ENCODE assay signal across 12 cellular contexts in genomic region chr9:127183814-127184582, GRCh38.
A peak's percentile ranks its signal among the peaks of the same experiment; 100 is the strongest.
DNase-seq lines count a peak whose midpoint lies in the region; ATAC-seq and TF ChIP-seq lines count a peak whose summit lies in the region.
"Had no signal": no experiment of that assay in that cellular context is flagged by ENCODE, and none has a peak within 500 bp of the region (broad histone marks: within the 10 kb centered on the region; RNA-seq: fewer than 3 reads in every experiment).

No MANE protein-coding gene starts in this region.

- no peak for TF ChIP-seq CTCF in fibroblast of the aortic adventitia (IDR thresholded peaks at IDR 0.05; ENCODE audit: insufficient read depth, low read length)

- H3K4me3 ChIP-seq in fibroblast of the aortic adventitia (ENCODE audit: low read depth, low read length) (no peak overlapping the region), skeletal muscle tissue (ENCODE audit: low read length in 3 of 3) (no peak overlapping the region)

- H3K36me3 ChIP-seq in skeletal muscle tissue (ENCODE audit: control insufficient read depth in 3 of 3, insufficient read depth in 3 of 3, low read length in 3 of 3): no peaks in the 10 kb centered on the region

- peaks cover 46 to 51% (median 50%) of the 10 kb centered on the region in 3 donors for H3K4me1 ChIP-seq in skeletal muscle tissue (ENCODE audit: control insufficient read depth in 3 of 3, insufficient read depth in 3 of 3, low read length in 3 of 3)

- DNase-seq in fibroblast of the aortic adventitia (ENCODE audit: low read depth) (peak; percentile 71), NCI-H2029 treated with DMSO at 0.1 percent for 48 hours (lab: John Stamatoyannopoulos, UW) (no peak)
- no peak for DNase-seq in activated CD4-positive, alpha-beta T cell treated with anti-CD3 and anti-CD28 coated beads, Interleukin-2, amount 50 U/mL, for 48 hours
- DNase-seq: Kasumi-1, NCI-H748 treated with DMSO at 0.1 percent for 48 hours had no signal

- peak; percentile 61 for ATAC-seq in GM18502 (IDR thresholded peaks at IDR 0.05; ENCODE audit: poor library complexity, unreplicated experiment)
- peak; percentile 59 for ATAC-seq in HG03159 (IDR thresholded peaks at IDR 0.05; ENCODE audit: unreplicated experiment)
- no peak for ATAC-seq in HG02852 (IDR thresholded peaks at IDR 0.05; ENCODE audit: unreplicated experiment)
- ATAC-seq in esophagus mucosa: no peak
- ATAC-seq: activated naive CD4-positive, alpha-beta T cell treated with anti-CD3 and anti-CD28 coated beads, Interleukin-2, amount 50 U/mL, for 72 hours had no signal

- H3K9me3 ChIP-seq in skeletal muscle tissue (ENCODE audit: control insufficient read depth in 3 of 3, low read length in 3 of 3): no peaks in the 10 kb centered on the region

- H3K9ac ChIP-seq in skeletal muscle tissue (ENCODE audit: low read depth in 1 of 3, low read length in 3 of 3): no peak overlapping the region

- H3K27me3 ChIP-seq in skeletal muscle tissue (ENCODE audit: control insufficient read depth in 3 of 3, insufficient read depth in 3 of 3, low read length in 3 of 3): no peaks in the 10 kb centered on the region

- peak overlapping the region; percentile 32 for H3K27ac ChIP-seq in skeletal muscle tissue (ENCODE audit: low read depth, low read length)
- H3K27ac ChIP-seq: VCaP had no signal

Comparison
In these comparisons a context has a peak if more than half of its experiments do, and no peak if none do; other contexts are left out.
1. ATAC-seq: peak in GM18502 (single experiment) and HG03159 (single experiment); none in HG02852 (single experiment) and esophagus mucosa (single experiment).